Comparison of ENCODE assay signal across 17 cellular contexts in the genomic region with DNA sequence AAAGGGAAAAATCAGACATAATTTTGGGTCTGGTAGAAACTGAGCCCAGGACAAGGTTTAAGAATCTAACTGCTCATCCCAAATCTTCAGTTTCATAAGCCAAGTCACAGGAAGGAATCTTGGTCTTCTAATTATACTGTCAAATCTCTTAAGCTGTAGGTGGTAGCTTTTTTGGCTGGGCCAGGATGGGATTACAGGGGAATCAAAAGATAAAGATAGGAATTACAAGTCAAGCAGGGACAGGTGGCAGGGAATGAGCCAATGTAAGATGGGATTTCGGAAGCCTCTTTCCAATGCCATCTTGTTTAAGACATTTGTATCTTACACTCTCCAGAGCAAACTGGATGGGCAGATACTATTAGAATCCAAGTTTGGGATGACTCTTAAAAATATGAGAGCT.
A peak's percentile ranks its signal among the peaks of the same experiment; 100 is the strongest.
DNase-seq lines count a peak whose midpoint lies in the region; ATAC-seq lines count a peak whose summit lies in the region.
"Had no signal": no experiment of that assay in that cellular context is flagged by ENCODE, and none has a peak within 500 bp of the region (broad histone marks: within the 10 kb centered on the region; RNA-seq: fewer than 3 reads in every experiment).

No MANE protein-coding gene starts in this region.

- no peak for ATAC-seq in HG03045 (IDR thresholded peaks at IDR 0.05; ENCODE audit: unreplicated experiment)
- ATAC-seq: CD8-positive, alpha-beta T cell had no signal

- DNase-seq in D341Med (ENCODE audit: low spot score) (peak; percentile 77), NCI-H82 (lab: John Stamatoyannopoulos, UW) (peak; percentile 94), H7 (no peak)
- no peak for DNase-seq in activated effector memory CD4-positive, alpha-beta T cell treated with anti-CD3 and anti-CD28 coated beads, Interleukin-2, amount 50 U/mL, for 16 hours
- DNase-seq: Caco-2; CD4-positive, CD25-positive, alpha-beta regulatory T cell; CD8-positive, alpha-beta T cell; DMS53; DMS79 treated with DMSO at 0.1 percent for 48 hours; GF-D8; GOT3; HCEC 1CT had no signal

- no peaks in the 10 kb centered on the region for H3K36me3 ChIP-seq in H7 (replicated peaks; ENCODE audit: control insufficient read depth, insufficient read depth, low read length)
- H3K36me3 ChIP-seq: BLaER1 had no signal

- no peak overlapping the region for H3K4me3 ChIP-seq in H7 (ENCODE audit: insufficient read depth, low read depth, low read length)
- H3K4me3 ChIP-seq: BLaER1 had no signal

- peak overlapping the region; percentile 26 for H3K27ac ChIP-seq in angular gyrus (ENCODE audit: low read depth, low read length)
- H3K27ac ChIP-seq: 22Rv1, BLaER1, C4-2B had no signal

- no peaks in the 10 kb centered on the region; the same call in 1 of the 2 replicates for H3K27me3 ChIP-seq in H7 (ENCODE audit: control insufficient read depth, insufficient read depth, low read length)
- H3K27me3 ChIP-seq: BLaER1 had no signal

Comparison
In these comparisons a context has a peak if more than half of its experiments do, and no peak if none do; other contexts are left out.
1. DNase-seq: peak in D341Med (single experiment) and NCI-H82 (single experiment); none in activated effector memory CD4-positive, alpha-beta T cell treated with anti-CD3 and anti-CD28 coated beads, Interleukin-2, amount 50 U/mL, for 16 hours (single experiment) and H7 (single experiment).